8 cellular contexts compared by ENCODE assay signal in the genomic region with DNA sequence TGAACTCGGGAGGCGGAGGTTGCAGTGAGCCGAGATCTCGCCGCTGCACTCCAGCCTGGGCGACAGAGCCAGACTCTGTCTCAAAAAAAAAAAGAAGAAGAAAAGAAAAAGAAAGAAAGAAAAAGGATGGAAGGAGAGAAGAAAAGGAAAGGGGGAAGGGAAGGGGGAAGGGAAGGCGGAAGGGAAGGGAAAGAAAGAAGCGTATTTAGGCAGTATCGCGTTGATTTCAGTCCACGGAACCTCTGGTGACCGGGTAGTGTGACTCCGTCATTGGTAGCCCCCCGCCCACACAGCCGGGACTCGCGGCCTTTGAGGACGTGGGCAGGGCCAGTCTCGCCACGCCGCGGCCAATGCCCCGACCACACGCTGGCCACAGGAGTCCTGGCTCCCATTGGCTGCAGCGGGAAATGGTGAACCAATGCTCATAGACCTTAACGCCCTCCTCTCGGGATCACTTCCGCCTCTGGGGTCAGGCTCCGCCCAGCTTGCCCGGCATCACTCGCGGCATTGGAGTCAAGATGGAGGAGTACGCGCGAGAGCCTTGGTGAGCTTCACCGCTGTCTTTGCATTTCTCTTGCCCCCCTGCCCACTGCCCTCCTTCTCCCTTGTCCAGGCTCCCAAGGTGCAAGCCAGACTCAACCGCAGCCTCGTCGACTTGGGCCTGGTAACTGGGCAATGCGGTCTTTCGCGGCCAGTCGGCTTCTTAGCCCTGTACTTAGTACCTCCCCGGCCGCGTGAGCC. TPM values are rescaled to one million over a fixed set of nuclear protein-coding genes. Genes with fewer than 3 reads are reported as not detected.
A peak's percentile ranks its signal among the peaks of the same experiment; 100 is the strongest.
DNase-seq lines count a peak whose midpoint lies in the region; ATAC-seq, FAIRE-seq and TF ChIP-seq lines count a peak whose summit lies in the region.

A gene (plus strand): TSS at position 495 of the 741 bp plus-strand sequence. CDS start 24 bp downstream, at position 519.

- peak; percentile 89 for DNase-seq in GM12892 (ENCODE audit: insufficient read length)
- DNase-seq in NCI-H146 (lab: John Stamatoyannopoulos, UW), result peak; percentile 97
- peak; percentile 79 to 94 (median 88) for DNase-seq in T-helper 1 cell
- peak; percentile 96 to 99 (median 98) for DNase-seq in adrenal gland
- DNase-seq in heart right ventricle, result peak; percentile 94 to 97
- DNase-seq in posterior cingulate gyrus, result peak; percentile 95 to 99 (median 98)
- peak; percentile 97 to 98 for DNase-seq in upper lobe of left lung

- 0 to 3% (median 1%) methylated on average over 32 to 46 of the region's 46 CpGs for WGBS in adrenal gland, 4 donors
- WGBS in heart right ventricle, 2 donors, result 0 to 1% methylated on average over 46 of the region's 46 CpGs
- WGBS in upper lobe of left lung, 2 donors, result 1% methylated on average over 42 to 45 of the region's 46 CpGs

- H3K4me3 ChIP-seq in adrenal gland (peak within 1 kb of the TSS; percentile 58 to 98 (median 78)), heart right ventricle (peak within 1 kb of the TSS; percentile 66 to 94 (median 82)), upper lobe of left lung (peak within 1 kb of the TSS; percentile 76 to 98 (median 92))

- H3K4me1 ChIP-seq in adrenal gland (replicated peaks in 1 of 2) (peaks cover 7 to 22% of the 10 kb centered on the region in 2 donors), heart right ventricle (peaks cover 3 to 27% (median 16%) of the 10 kb centered on the region in 9 donors), upper lobe of left lung (peaks cover 9 to 21% (median 15%) of the 10 kb centered on the region in 4 donors)

- peak in 1 of 4 donors; percentile 59 for TF ChIP-seq EP300 in upper lobe of left lung (IDR thresholded peaks at IDR 0.05)

- H3K9me3 ChIP-seq in adrenal gland (replicated peaks in 1 of 3) (no peaks in the 10 kb centered on the region), heart right ventricle (no peaks in the 10 kb centered on the region), upper lobe of left lung (no peaks in the 10 kb centered on the region)

- peak; percentile 99 for FAIRE-seq in GM12892 (lab: Jason Lieb, UNC)

- H3K27ac ChIP-seq in adrenal gland (peak within 1 kb of the TSS; percentile 64 to 93 (median 88)), heart right ventricle (peak within 1 kb of the TSS; percentile 30 to 91 (median 84)), upper lobe of left lung (peak within 1 kb of the TSS; percentile 89 to 92 (median 90))

- TF ChIP-seq CTCF in adrenal gland (IDR thresholded peaks at IDR 0.05) (no peak), heart right ventricle (IDR thresholded peaks at IDR 0.05) (peak in 2 of 9 donors; percentile 7 to 14), upper lobe of left lung (IDR thresholded peaks at IDR 0.05) (no peak)

- H3K27me3 ChIP-seq in adrenal gland, result no peaks in the 10 kb centered on the region
- no peaks in the 10 kb centered on the region for H3K27me3 ChIP-seq in heart right ventricle
- no peaks in the 10 kb centered on the region for H3K27me3 ChIP-seq in upper lobe of left lung

- H3K36me3 ChIP-seq in adrenal gland (replicated peaks in 1 of 2), result peaks cover 0 to 31% of the 10 kb centered on the region in 2 donors
- peaks cover 0 to 34% (median 24%) of the 10 kb centered on the region in 9 donors for H3K36me3 ChIP-seq in heart right ventricle
- H3K36me3 ChIP-seq in upper lobe of left lung, result peaks cover 0 to 32% (median 23%) of the 10 kb centered on the region in 4 donors

- ATAC-seq in HG02852 (IDR thresholded peaks at IDR 0.05; ENCODE audit: unreplicated experiment) (peak; percentile 100), heart right ventricle (peak; percentile 99 to 100 (median 100)), upper lobe of left lung (ENCODE audit: low FRiP score in 2 of 2) (peak; percentile 100)

- intact Hi-C loops in adrenal gland (cut with DNase I), result no loop called here
- intact Hi-C loops in heart right ventricle (cut with DNase I), result loop anchor here in 2 of 10 donors (5.0 kb wide), 2 partner anchors 58 to 78 kb away; no protein-coding TSS in a partner anchor
- intact Hi-C loops in posterior cingulate gyrus (cut with DNase I), result loop anchor here (5.0 kb wide), 1 partner anchor 58 kb away; no protein-coding TSS in a partner anchor

- TF ChIP-seq POLR2A in GM12892 (IDR thresholded peaks at IDR 0.05; ENCODE audit: low read depth, low read length) (peak; percentile 99), adrenal gland (IDR thresholded peaks at IDR 0.05) (peak; percentile 60 to 92), upper lobe of left lung (IDR thresholded peaks at IDR 0.05) (peak in 3 of 4 donors; percentile 85 to 89 (median 89))

RNA-seq across cellular contexts. Expression of the gene that starts here (rescaled TPM):
- polyA plus RNA-seq in GM12892 (2012; ENCODE audit: missing spikeins), result 77.1 TPM
- 100 to 1,000 TPM in 1 of 8 donors, 10 to 100 TPM in 7; 26.3 to 178 (median 47.6) TPM for total RNA-seq in adrenal gland
- 100 to 1,000 TPM in 1 of 3 donors, 10 to 100 TPM in 2; 28.0 to 172 (median 42.7) TPM for polyA plus RNA-seq in adrenal gland
- total RNA-seq in heart right ventricle, result 100 to 1,000 TPM in 2 of 10 donors, 10 to 100 TPM in 8; 71.1 to 113 (median 88.9) TPM
- 100 to 1,000 TPM in 1 of 2 donors, 10 to 100 TPM in 1; 49.7 to 105 TPM for polyA plus RNA-seq in heart right ventricle
- total RNA-seq in upper lobe of left lung, result 10 to 100 TPM; 11.7 to 38.9 (median 23.2) TPM

Comparison
In these comparisons a context has a peak if more than half of its experiments do, and no peak if none do; other contexts are left out.
1. Peak in every context shown above with its lines: DNase-seq, ATAC-seq, H3K4me3 ChIP-seq and H3K27ac ChIP-seq.